ENCODE assay signal across 27 cellular contexts in genomic region chr12:57300961-57301584, GRCh38.
"Had no signal": no experiment of that assay in that cellular context is flagged by ENCODE, and none has a peak within 500 bp of the region (broad histone marks: within the 10 kb centered on the region; RNA-seq: fewer than 3 reads in every experiment).

No MANE protein-coding gene starts in this region.

- H3K4me1 ChIP-seq: adrenal gland, body of pancreas had no signal

- H3K4me1 Mint-ChIP-seq: activated CD4-positive, alpha-beta memory T cell treated with anti-CD3 and anti-CD28 coated beads, Interleukin-2, amount 10 ng/mL, durations not matched to agents 7 days and 5 days; activated CD4-positive, alpha-beta T cell treated with anti-CD3 and anti-CD28 coated beads, Interleukin-2, amount 10 ng/mL, durations not matched to agents 7 days and 5 days; activated naive CD4-positive, alpha-beta T cell treated with anti-CD3 and anti-CD28 coated beads, Interleukin-2, amount 10 ng/mL, durations not matched to agents 7 days and 5 days; activated naive CD8-positive, alpha-beta T cell treated with anti-CD3 and anti-CD28 coated beads, Interleukin-2, amount 50 U/mL, for 24 hours had no signal

- H3K4me3 ChIP-seq: adrenal gland, body of pancreas, heart left ventricle had no signal

- H3K27me3 ChIP-seq: adrenal gland, body of pancreas, heart left ventricle had no signal

- ATAC-seq: activated naive CD8-positive, alpha-beta T cell treated with anti-CD3 and anti-CD28 coated beads, Interleukin-2, amount 50 U/mL, for 24 hours; activated T-cell treated with anti-CD3 and anti-CD28 coated beads, Interleukin-2, amount 50 U/mL, for 72 hours; body of pancreas; heart left ventricle; WTC11 had no signal

- H3K27me3 Mint-ChIP-seq: activated CD4-positive, alpha-beta memory T cell treated with anti-CD3 and anti-CD28 coated beads, Interleukin-2, amount 10 ng/mL, durations not matched to agents 7 days and 5 days; activated CD4-positive, alpha-beta T cell treated with anti-CD3 and anti-CD28 coated beads, Interleukin-2, amount 10 ng/mL, durations not matched to agents 7 days and 5 days; activated naive CD4-positive, alpha-beta T cell treated with anti-CD3 and anti-CD28 coated beads, Interleukin-2, amount 10 ng/mL, durations not matched to agents 7 days and 5 days; activated naive CD8-positive, alpha-beta T cell treated with anti-CD3 and anti-CD28 coated beads for 36 hours; activated naive CD8-positive, alpha-beta T cell treated with anti-CD3 and anti-CD28 coated beads, Interleukin-2, amount 50 U/mL, for 24 hours; activated T-cell treated with anti-CD3 and anti-CD28 coated beads, Interleukin-2, amount 50 U/mL, for 24 hours had no signal

- H3K9me3 ChIP-seq: adrenal gland, body of pancreas had no signal

- H3K9me3 Mint-ChIP-seq: activated CD4-positive, alpha-beta memory T cell treated with anti-CD3 and anti-CD28 coated beads, Interleukin-2, amount 10 ng/mL, durations not matched to agents 7 days and 5 days; activated CD4-positive, alpha-beta T cell treated with anti-CD3 and anti-CD28 coated beads, Interleukin-2, amount 10 ng/mL, durations not matched to agents 7 days and 5 days; activated naive CD4-positive, alpha-beta T cell treated with anti-CD3 and anti-CD28 coated beads, Interleukin-2, amount 10 ng/mL, durations not matched to agents 7 days and 5 days; activated naive CD8-positive, alpha-beta T cell treated with anti-CD3 and anti-CD28 coated beads for 36 hours; activated naive CD8-positive, alpha-beta T cell treated with anti-CD3 and anti-CD28 coated beads, Interleukin-2, amount 50 U/mL, for 24 hours; activated T-cell treated with anti-CD3 and anti-CD28 coated beads, Interleukin-2, amount 50 U/mL, for 24 hours; activated T-cell treated with anti-CD3 and anti-CD28 coated beads, Interleukin-2, amount 50 U/mL, for 72 hours had no signal

- H3K27ac Mint-ChIP-seq: activated CD4-positive, alpha-beta memory T cell treated with anti-CD3 and anti-CD28 coated beads, Interleukin-2, amount 10 ng/mL, durations not matched to agents 7 days and 5 days; activated CD4-positive, alpha-beta T cell treated with anti-CD3 and anti-CD28 coated beads, Interleukin-2, amount 10 ng/mL, durations not matched to agents 7 days and 5 days; activated naive CD4-positive, alpha-beta T cell treated with anti-CD3 and anti-CD28 coated beads, Interleukin-2, amount 10 ng/mL, durations not matched to agents 7 days and 5 days; activated naive CD8-positive, alpha-beta T cell treated with anti-CD3 and anti-CD28 coated beads for 36 hours; activated naive CD8-positive, alpha-beta T cell treated with anti-CD3 and anti-CD28 coated beads, Interleukin-2, amount 50 U/mL, for 24 hours; activated T-cell treated with anti-CD3 and anti-CD28 coated beads, Interleukin-2, amount 50 U/mL, for 24 hours had no signal

- H3K4me3 Mint-ChIP-seq: activated CD4-positive, alpha-beta memory T cell treated with anti-CD3 and anti-CD28 coated beads, Interleukin-2, amount 10 ng/mL, durations not matched to agents 7 days and 5 days; activated CD4-positive, alpha-beta T cell treated with anti-CD3 and anti-CD28 coated beads, Interleukin-2, amount 10 ng/mL, durations not matched to agents 7 days and 5 days; activated naive CD4-positive, alpha-beta T cell treated with anti-CD3 and anti-CD28 coated beads, Interleukin-2, amount 10 ng/mL, durations not matched to agents 7 days and 5 days; activated naive CD8-positive, alpha-beta T cell treated with anti-CD3 and anti-CD28 coated beads for 36 hours; activated naive CD8-positive, alpha-beta T cell treated with anti-CD3 and anti-CD28 coated beads, Interleukin-2, amount 50 U/mL, for 24 hours; activated T-cell treated with anti-CD3 and anti-CD28 coated beads, Interleukin-2, amount 50 U/mL, for 24 hours; activated T-cell treated with anti-CD3 and anti-CD28 coated beads, Interleukin-2, amount 50 U/mL, for 72 hours; WTC11 had no signal

- DNase-seq: activated CD4-positive, alpha-beta memory T cell treated with anti-CD3 and anti-CD28 coated beads, Interleukin-2, amount 10 ng/mL, durations not matched to agents 7 days and 5 days; activated CD4-positive, alpha-beta T cell treated with anti-CD3 and anti-CD28 coated beads for 1 hour; activated CD4-positive, alpha-beta T cell treated with anti-CD3 and anti-CD28 coated beads for 4 hours; activated CD4-positive, alpha-beta T cell treated with anti-CD3 and anti-CD28 coated beads, Interleukin-2, amount 10 ng/mL, durations not matched to agents 7 days and 5 days; activated CD4-positive, alpha-beta T cell treated with anti-CD3 and anti-CD28 coated beads, Interleukin-2, amount 50 U/mL, for 4 hours; activated CD8-positive, alpha-beta memory T cell treated with anti-CD3 and anti-CD28 coated beads, Interleukin-2, amount 50 U/mL, for 48 hours; activated gamma-delta T cell; activated naive CD4-positive, alpha-beta T cell; activated naive CD4-positive, alpha-beta T cell treated with anti-CD3 and anti-CD28 coated beads, Interleukin-2, amount 10 ng/mL, durations not matched to agents 7 days and 5 days; activated naive CD8-positive, alpha-beta T cell treated with anti-CD3 and anti-CD28 coated beads for 36 hours; activated naive CD8-positive, alpha-beta T cell treated with anti-CD3 and anti-CD28 coated beads, Interleukin-2, amount 50 U/mL, for 24 hours; activated T-cell treated with anti-CD3 and anti-CD28 coated beads for 4 hours; activated T-cell treated with anti-CD3 and anti-CD28 coated beads, Interleukin-2, amount 50 U/mL, for 24 hours; activated T-cell treated with anti-CD3 and anti-CD28 coated beads, Interleukin-2, amount 50 U/mL, for 72 hours; adrenal gland; amygdala; aorta; body of pancreas; caudate nucleus; cortex of kidney; effector CD8-positive, alpha-beta T cell; foreskin fibroblast; glutamatergic neuron; heart left ventricle; T-helper 2 cell had no signal

- H3K27ac ChIP-seq: adrenal gland, body of pancreas, epithelial cell of prostate, heart left ventricle had no signal
